ENCODE assay signal across 17 cellular contexts in the genomic region with DNA sequence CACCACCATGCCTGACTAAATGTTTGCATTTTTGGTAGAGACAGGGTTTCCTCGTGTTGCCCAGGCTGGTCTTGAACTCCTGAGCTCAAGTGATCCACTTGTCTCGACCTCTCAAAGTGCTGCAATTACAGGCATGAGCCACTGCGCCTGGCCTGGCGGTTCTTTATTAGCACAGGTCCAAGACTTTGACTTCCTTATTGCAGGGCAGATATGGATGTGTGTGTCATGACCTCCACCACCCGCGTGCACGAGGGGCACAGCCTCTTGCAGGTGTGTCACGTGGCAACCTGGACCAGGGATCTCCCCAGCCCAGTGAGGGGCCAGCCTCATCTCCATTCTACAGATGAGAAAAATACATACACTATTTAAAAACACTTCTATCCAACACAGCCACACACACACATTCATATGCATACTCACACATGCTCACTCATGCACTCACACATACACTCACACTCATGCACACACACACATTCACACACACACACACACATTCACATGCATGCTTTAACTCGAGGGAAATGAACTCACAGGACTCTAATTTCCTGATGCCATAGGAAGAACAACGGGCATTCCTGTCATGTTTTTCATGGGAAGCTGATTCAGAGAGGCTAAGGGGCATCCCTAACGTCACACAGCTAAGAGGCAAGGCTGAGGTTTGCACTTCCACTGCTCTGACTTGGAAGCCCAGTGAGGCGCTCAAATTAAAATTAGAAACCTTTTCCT. TPM values are rescaled to one million over a fixed set of nuclear protein-coding genes. Genes with fewer than 3 reads are reported as not detected.
DNase-seq lines count a peak whose midpoint lies in the region; ATAC-seq, FAIRE-seq and TF ChIP-seq lines count a peak whose summit lies in the region.
"Had no signal": no experiment of that assay in that cellular context is flagged by ENCODE, and none has a peak within 500 bp of the region (broad histone marks: within the 10 kb centered on the region; RNA-seq: fewer than 3 reads in every experiment).

No MANE protein-coding gene starts in this region.

- H3K4me2 ChIP-seq in keratinocyte (ENCODE audit: control insufficient read depth, extremely low read depth, insufficient read depth, low read depth, low read length): peak overlapping the region; percentile 29

- H3K27me3 Mint-ChIP-seq in activated naive CD8-positive, alpha-beta T cell treated with anti-CD3 and anti-CD28 coated beads, Interleukin-2, amount 10 ng/mL, durations not matched to agents 7 days and 5 days: no peaks in the 10 kb centered on the region
- H3K27me3 Mint-ChIP-seq in activated naive CD8-positive, alpha-beta T cell treated with anti-CD3 and anti-CD28 coated beads for 36 hours: no peaks in the 10 kb centered on the region
- peaks cover 9% of the 10 kb centered on the region for H3K27me3 Mint-ChIP-seq in brain
- H3K27me3 Mint-ChIP-seq in Calu3 (ENCODE audit: unreplicated experiment): no peaks in the 10 kb centered on the region
- H3K27me3 Mint-ChIP-seq in immature natural killer cell (ENCODE audit: low read depth in 3 of 3): peaks cover 0 to 4% (median 3%) of the 10 kb centered on the region in 3 donors
- H3K27me3 Mint-ChIP-seq: activated T-helper 17 cell treated with anti-CD3 and anti-CD28 coated beads, Interleukin-2, amount 50 U/mL, for 72 hours had no signal

- CTCF ChIA-PET in Calu3 (lab: Charles Lee): interaction anchor here (0.5 to 2.4 kb wide), 2 partner anchors 247 to 270 kb away, joined by 3 to 6 read pairs; no protein-coding TSS in a partner anchor

- ATAC-seq in activated naive CD8-positive, alpha-beta T cell treated with anti-CD3 and anti-CD28 coated beads, Interleukin-2, amount 10 ng/mL, durations not matched to agents 7 days and 5 days (ENCODE audit: low read depth): no peak
- ATAC-seq: right cardiac atrium, SK-N-SH treated with all-trans-retinoic acid at 6 μM for 48 hours had no signal

- H3K9me3 Mint-ChIP-seq in activated naive CD8-positive, alpha-beta T cell treated with anti-CD3 and anti-CD28 coated beads, Interleukin-2, amount 10 ng/mL, durations not matched to agents 7 days and 5 days: no peaks in the 10 kb centered on the region
- no peaks in the 10 kb centered on the region for H3K9me3 Mint-ChIP-seq in activated naive CD8-positive, alpha-beta T cell treated with anti-CD3 and anti-CD28 coated beads for 36 hours
- H3K9me3 Mint-ChIP-seq in brain (peaks cover 0 to 2% (median 0%) of the 10 kb centered on the region in 5 experiments), Calu3 (ENCODE audit: low read depth, unreplicated experiment) (no peaks in the 10 kb centered on the region), immature natural killer cell (no peaks in the 10 kb centered on the region)
- H3K9me3 Mint-ChIP-seq: activated T-helper 17 cell treated with anti-CD3 and anti-CD28 coated beads, Interleukin-2, amount 50 U/mL, for 72 hours; H9 had no signal

- H3K4me1 ChIP-seq in keratinocyte (ENCODE audit: control insufficient read depth, extremely low read depth, insufficient read depth, low read length) (peaks cover 13% of the 10 kb centered on the region), testis (no peaks in the 10 kb centered on the region)

- H3K36me3 ChIP-seq in keratinocyte (ENCODE audit: control insufficient read depth in 2 of 2, extremely low read depth in 1 of 2, insufficient read depth in 2 of 2, low read length in 2 of 2) (no peaks in the 10 kb centered on the region), testis (ENCODE audit: low read depth, missing control alignments) (no peaks in the 10 kb centered on the region)

- 85 to 91% methylated on average over 12 of the region's 12 CpGs for WGBS in testis, 2 donors

- H3K36me3 Mint-ChIP-seq in activated naive CD8-positive, alpha-beta T cell treated with anti-CD3 and anti-CD28 coated beads, Interleukin-2, amount 10 ng/mL, durations not matched to agents 7 days and 5 days: peaks cover 6% of the 10 kb centered on the region
- peaks cover 7% of the 10 kb centered on the region for H3K36me3 Mint-ChIP-seq in activated naive CD8-positive, alpha-beta T cell treated with anti-CD3 and anti-CD28 coated beads for 36 hours
- no peaks in the 10 kb centered on the region for H3K36me3 Mint-ChIP-seq in brain
- H3K36me3 Mint-ChIP-seq in Calu3 (ENCODE audit: insufficient read depth, unreplicated experiment): no peaks in the 10 kb centered on the region
- H3K36me3 Mint-ChIP-seq in immature natural killer cell: peaks cover 0 to 8% (median 0%) of the 10 kb centered on the region in 3 donors

- POLR2A ChIA-PET in activated naive CD8-positive, alpha-beta T cell treated with anti-CD3 and anti-CD28 coated beads, Interleukin-2, amount 10 ng/mL, durations not matched to agents 7 days and 5 days (lab: Charles Lee): no interaction called here

- no peaks in the 10 kb centered on the region for H4K20me1 ChIP-seq in keratinocyte (ENCODE audit: control insufficient read depth, extremely low read depth, insufficient read depth, low read length)

- no peak overlapping the region for H3K9ac ChIP-seq in keratinocyte (ENCODE audit: control insufficient read depth, extremely low read depth, insufficient read depth, low read length)

- peaks cover 15% of the 10 kb centered on the region for H3K4me1 Mint-ChIP-seq in activated naive CD8-positive, alpha-beta T cell treated with anti-CD3 and anti-CD28 coated beads, Interleukin-2, amount 10 ng/mL, durations not matched to agents 7 days and 5 days
- no peaks in the 10 kb centered on the region for H3K4me1 Mint-ChIP-seq in activated naive CD8-positive, alpha-beta T cell treated with anti-CD3 and anti-CD28 coated beads for 36 hours
- H3K4me1 Mint-ChIP-seq in brain: peaks cover 79% of the 10 kb centered on the region
- H3K4me1 Mint-ChIP-seq in Calu3 (ENCODE audit: low read depth, unreplicated experiment): no peaks in the 10 kb centered on the region
- peaks cover 11 to 22% of the 10 kb centered on the region in 2 donors for H3K4me1 Mint-ChIP-seq in immature natural killer cell
- H3K4me1 Mint-ChIP-seq: activated T-helper 17 cell treated with anti-CD3 and anti-CD28 coated beads, Interleukin-2, amount 50 U/mL, for 72 hours had no signal

- no peaks in the 10 kb centered on the region for H3K9me3 ChIP-seq in keratinocyte (ENCODE audit: control insufficient read depth, low read depth, low read length)
- H3K9me3 ChIP-seq in testis: no peaks in the 10 kb centered on the region

- H2AFZ ChIP-seq in keratinocyte (ENCODE audit: control insufficient read depth, low read length): no peak overlapping the region

- intact Hi-C loops in Calu3 (cut with micrococcal nuclease; ENCODE audit: unreplicated experiment) (no loop called here), testis (cut with DNase I; ENCODE audit: low total_unique reads) (no loop called here)

- H3K4me3 ChIP-seq in keratinocyte (ENCODE audit: control insufficient read depth in 2 of 3, extremely low read depth in 1 of 3, insufficient read depth in 2 of 3, low read depth in 1 of 3, low read length in 3 of 3) (no peak overlapping the region), testis (no peak overlapping the region)

- no peaks in the 10 kb centered on the region for H3K9me1 ChIP-seq in keratinocyte (ENCODE audit: control insufficient read depth, extremely low read depth, insufficient read depth, low read length)

- H3K4me3 Mint-ChIP-seq in activated naive CD8-positive, alpha-beta T cell treated with anti-CD3 and anti-CD28 coated beads, Interleukin-2, amount 10 ng/mL, durations not matched to agents 7 days and 5 days: no peak overlapping the region
- no peak overlapping the region for H3K4me3 Mint-ChIP-seq in activated naive CD8-positive, alpha-beta T cell treated with anti-CD3 and anti-CD28 coated beads for 36 hours
- H3K4me3 Mint-ChIP-seq in brain (no peak overlapping the region), Calu3 (ENCODE audit: low read depth, unreplicated experiment) (no peak overlapping the region), immature natural killer cell (no peak overlapping the region)
- H3K4me3 Mint-ChIP-seq: activated T-helper 17 cell treated with anti-CD3 and anti-CD28 coated beads, Interleukin-2, amount 50 U/mL, for 72 hours; H9 had no signal

- H3K27ac ChIP-seq in keratinocyte (ENCODE audit: control insufficient read depth, insufficient read depth, low read length): no peak overlapping the region
- H3K27ac ChIP-seq in testis: no peak overlapping the region

- dilution Hi-C loops in keratinocyte (cut with MboI; ENCODE audit: extremely low pct_ligation_motif_present, low sequenced_read_pairs): no loop called here

- no peaks in the 10 kb centered on the region for H3K79me2 ChIP-seq in keratinocyte (ENCODE audit: control insufficient read depth, insufficient read depth, low read length)

- peak overlapping the region; percentile 4 for H3K27ac Mint-ChIP-seq in activated naive CD8-positive, alpha-beta T cell treated with anti-CD3 and anti-CD28 coated beads, Interleukin-2, amount 10 ng/mL, durations not matched to agents 7 days and 5 days
- no peak overlapping the region for H3K27ac Mint-ChIP-seq in activated naive CD8-positive, alpha-beta T cell treated with anti-CD3 and anti-CD28 coated beads for 36 hours
- peak overlapping the region; percentile 36 to 96 (median 89) for H3K27ac Mint-ChIP-seq in brain
- no peak overlapping the region for H3K27ac Mint-ChIP-seq in Calu3 (ENCODE audit: unreplicated experiment)
- H3K27ac Mint-ChIP-seq in immature natural killer cell: peak overlapping the region in 1 of 6 donors; percentile 68
- H3K27ac Mint-ChIP-seq: activated T-helper 17 cell treated with anti-CD3 and anti-CD28 coated beads, Interleukin-2, amount 50 U/mL, for 72 hours had no signal

- no peak for DNase-seq in activated naive CD8-positive, alpha-beta T cell treated with anti-CD3 and anti-CD28 coated beads, Interleukin-2, amount 10 ng/mL, durations not matched to agents 7 days and 5 days
- DNase-seq in activated naive CD8-positive, alpha-beta T cell treated with anti-CD3 and anti-CD28 coated beads for 36 hours: no peak
- DNase-seq in keratinocyte (ENCODE audit: low read depth, low spot score) (no peak), urothelium cell line (ENCODE audit: low spot score) (no peak), Calu3 (no peak), testis (no peak), immature natural killer cell (no peak)
- DNase-seq: activated CD8-positive, alpha-beta memory T cell treated with anti-CD3 and anti-CD28 coated beads for 24 hours; glutamatergic neuron; H9; NCI-H526; right cardiac atrium; stimulated activated CD4-positive, alpha-beta T cell treated with anti-CD3 and anti-CD28 coated beads, Interleukin-1b, Interleukin-23, amount 100 ng/mL, for 48 hours had no signal

- no peak for TF ChIP-seq POLR2A in testis (IDR thresholded peaks at IDR 0.05)

- BruUV-seq in Calu3 (replicated peaks; lab: Mats Ljungman, UMichigan): no TSS peak

- H3K27me3 ChIP-seq in keratinocyte (ENCODE audit: control insufficient read depth, extremely low read depth, insufficient read depth, low read length) (no peaks in the 10 kb centered on the region), testis (no peaks in the 10 kb centered on the region)

- TF ChIP-seq CTCF in brain (conservative IDR thresholded peaks at IDR 0.05): no peak
- no peak for TF ChIP-seq CTCF in keratinocyte (optimal IDR thresholded peaks at IDR 0.05 in 1 of 3, IDR thresholded peaks at IDR 0.05 in 1 of 3, conservative IDR thresholded peaks at IDR 0.05 in 1 of 3; ENCODE audit: extremely low read depth in 1 of 3, insufficient read depth in 2 of 3, low read length in 3 of 3)
- no peak for TF ChIP-seq CTCF in Calu3 (IDR thresholded peaks at IDR 0.05; ENCODE audit: unreplicated experiment)
- TF ChIP-seq CTCF in testis (IDR thresholded peaks at IDR 0.05): no peak

- peak; percentile 77 for FAIRE-seq in keratinocyte (lab: Jason Lieb, UNC)
- FAIRE-seq in urothelium cell line (lab: Jason Lieb, UNC): peak; percentile 99
- FAIRE-seq: colon had no signal

RNA-seq across cellular contexts. Expression of a gene that starts 38.8 kb away (rescaled TPM):
- 100 to 1,000 TPM; 320 to 355 TPM for total RNA-seq in activated naive CD8-positive, alpha-beta T cell treated with anti-CD3 and anti-CD28 coated beads, Interleukin-2, amount 10 ng/mL, durations not matched to agents 7 days and 5 days
- 100 to 1,000 TPM; 414 to 424 TPM for total RNA-seq in activated naive CD8-positive, alpha-beta T cell treated with anti-CD3 and anti-CD28 coated beads for 36 hours
- 45.9 TPM for polyA plus RNA-seq in brain (ENCODE audit: insufficient read depth, low read depth, low replicate concordance)
- polyA plus RNA-seq in keratinocyte: 1.6 to 34.1 TPM (median 25.7 TPM) in 3 replicates
- polyA plus RNA-seq in keratinocyte (2011; ENCODE audit: low read depth): 1.00 TPM
- polyA plus RNA-seq in keratinocyte (2011; cell fraction: cytosol; rRNA removed): 4.8 and 5.0 TPM in 2 replicates
- polyA plus RNA-seq in keratinocyte (2011; cell fraction: nucleus; rRNA removed): 2.3 and 2.9 TPM in 2 replicates
- 0.59 and 35.7 TPM in 2 replicates for polyA plus RNA-seq in keratinocyte (2012; ENCODE audit: low replicate concordance)
- polyA minus RNA-seq in keratinocyte: 2.0 to 23.6 TPM (median 14.3 TPM) in 3 replicates
- polyA minus RNA-seq in keratinocyte (2011; cell fraction: cytosol; rRNA and poly(A)+ RNA removed): 21.5 TPM
- 2.5 and 3.1 TPM in 2 replicates for polyA minus RNA-seq in keratinocyte (2011; cell fraction: nucleus; rRNA and poly(A)+ RNA removed)
- 154 and 168 TPM in 2 replicates for total RNA-seq in Calu3 (2022)
- total RNA-seq in testis: 10 to 100 TPM in 1 of 2 donors, 1 to 10 TPM in 1; 7.2 to 18.1 TPM
- 14.9 TPM for polyA plus RNA-seq in testis (ENCODE audit: insufficient read depth, low read depth, low replicate concordance)
- polyA plus RNA-seq in immature natural killer cell: 10 to 100 TPM in 1 of 3 donors, 1 to 10 TPM in 2; 4.9 to 11.3 (median 9.8) TPM

Comparison
In these comparisons a context has a peak if more than half of its experiments do, and no peak if none do; other contexts are left out.
1. H3K27ac Mint-ChIP-seq: peak in activated naive CD8-positive, alpha-beta T cell treated with anti-CD3 and anti-CD28 coated beads, Interleukin-2, amount 10 ng/mL, durations not matched to agents 7 days and 5 days (single experiment) and brain (5 of 5); none in activated naive CD8-positive, alpha-beta T cell treated with anti-CD3 and anti-CD28 coated beads for 36 hours (single experiment) and Calu3 (single experiment).